In genomic region chr9:129624947-129625346, GRCh38 we compare ENCODE assay signal across 8 cellular contexts. TPM values are rescaled to one million over a fixed set of nuclear protein-coding genes. Genes with fewer than 3 reads are reported as not detected.
DNase-seq lines count a peak whose midpoint lies in the region; ATAC-seq, FAIRE-seq and TF ChIP-seq lines count a peak whose summit lies in the region.

No MANE protein-coding gene starts in this region.

- TF ChIP-seq POLR2A in suprapubic skin (IDR thresholded peaks at IDR 0.05) (no peak), H54 (IDR thresholded peaks at IDR 0.05; ENCODE audit: low read depth, low read length) (no peak)

- ATAC-seq in GM18861 (IDR thresholded peaks at IDR 0.05; ENCODE audit: unreplicated experiment) = no peak

- H3K4me3 ChIP-seq in dorsolateral prefrontal cortex = peak overlapping the region in 26 of 59 donors; percentile 78 to 99 (median 89)
- peak overlapping the region; percentile 82 for H3K4me3 ChIP-seq in suprapubic skin

- H3K4me1 ChIP-seq in suprapubic skin = peaks cover 59% of the 10 kb centered on the region

- H3K9me3 ChIP-seq in suprapubic skin = no peaks in the 10 kb centered on the region

- intact Hi-C loops in dorsolateral prefrontal cortex (cut with DNase I) = loop anchor here in 1 of 2 donors (5.0 kb wide), 1 partner anchor 488 kb away; no protein-coding TSS in a partner anchor

- FAIRE-seq in H54 (lab: Jason Lieb, UNC) = no peak

- TF ChIP-seq CTCF in dorsolateral prefrontal cortex (IDR thresholded peaks at IDR 0.05 in 54 of 56, conservative IDR thresholded peaks at IDR 0.05 in 2 of 56; ENCODE audit: low read depth in 1 of 56, partially characterized antibody in 56 of 56) (no peak), suprapubic skin (IDR thresholded peaks at IDR 0.05) (no peak)

- H3K27me3 ChIP-seq in dorsolateral prefrontal cortex = no peaks in the 10 kb centered on the region
- H3K27me3 ChIP-seq in suprapubic skin = no peaks in the 10 kb centered on the region

- TF ChIP-seq EP300 in suprapubic skin (IDR thresholded peaks at IDR 0.05) = no peak

- H3K36me3 ChIP-seq in suprapubic skin = no peaks in the 10 kb centered on the region

- WGBS in suprapubic skin = 26% methylated on average over 9 of the region's 9 CpGs

- DNase-seq in activated T-cell treated with anti-CD3 and anti-CD28 coated beads, Interleukin-2, amount 50 U/mL, for 1 hour = peak; percentile 32
- DNase-seq in activated T-cell treated with anti-CD3 and anti-CD28 coated beads for 4 hours (no peak), RPMI8226 (peak; percentile 74), dorsolateral prefrontal cortex (no peak), suprapubic skin (ENCODE audit: low spot score in 2 of 2) (no peak), NCI-H446 treated with DMSO at 0.1 percent for 48 hours (lab: John Stamatoyannopoulos, UW) (no peak), H54 (ENCODE audit: insufficient read length, low spot score) (no peak)

- H3K27ac ChIP-seq in dorsolateral prefrontal cortex = peak overlapping the region in 37 of 59 donors; percentile 0 to 94 (median 87)
- no peak overlapping the region for H3K27ac ChIP-seq in suprapubic skin

RNA-seq across cellular contexts. Expression of gene NTMT1, which starts 1.0 kb away (rescaled TPM):
- total RNA-seq in dorsolateral prefrontal cortex (10 to 100 TPM; 22.2 to 45.4 (median 32.9) TPM), suprapubic skin (10 to 100 TPM; 19.4 to 25.0 (median 20.8) TPM)

RNA-seq across cellular contexts. Expression of gene C9orf50, which starts 4.0 kb away (rescaled TPM):
- total RNA-seq in dorsolateral prefrontal cortex (1 to 10 TPM in 55 of 120 experiments, under 1 TPM in 47, not detected in 18; 0.18 to 3.1 (median 1.0) TPM), suprapubic skin (under 1 TPM in 1 of 4 donors, not detected in 3; 0.64 TPM)

RNA-seq across cellular contexts. Expression of gene ASB6, which starts 17.0 kb away (rescaled TPM):
- total RNA-seq in dorsolateral prefrontal cortex = 10 to 100 TPM; 20.5 to 43.2 (median 32.5) TPM
- total RNA-seq in suprapubic skin = 10 to 100 TPM; 25.6 to 41.5 (median 37.6) TPM

RNA-seq across cellular contexts. Expression of gene PRRX2, which starts 40.5 kb away (rescaled TPM):
- total RNA-seq in dorsolateral prefrontal cortex (1 to 10 TPM in 4 of 120 experiments, under 1 TPM in 37, not detected in 79; 0.33 to 1.6 (median 0.47) TPM), suprapubic skin (10 to 100 TPM in 3 of 4 donors, 1 to 10 TPM in 1; 9.9 to 16.9 (median 14.0) TPM)

Comparison
In these comparisons a context has a peak if more than half of its experiments do, and no peak if none do; other contexts are left out.
1. DNase-seq: peak in activated T-cell treated with anti-CD3 and anti-CD28 coated beads, Interleukin-2, amount 50 U/mL, for 1 hour (single experiment) and RPMI8226 (single experiment); none in activated T-cell treated with anti-CD3 and anti-CD28 coated beads for 4 hours (single experiment), dorsolateral prefrontal cortex (0 of 10), suprapubic skin (0 of 2), NCI-H446 treated with DMSO at 0.1 percent for 48 hours (single experiment) and H54 (single experiment).